Comparison of ENCODE assay signal across 8 cellular contexts in genomic region chr2:241507430-241508239, GRCh38. TPM values are rescaled to one million over a fixed set of nuclear protein-coding genes. Genes with fewer than 3 reads are reported as not detected.
DNase-seq lines count a peak whose midpoint lies in the region; ATAC-seq and TF ChIP-seq lines count a peak whose summit lies in the region.

No MANE protein-coding gene starts in this region.

- POLR2A ChIA-PET in RWPE1 (lab: Yijun Ruan, JAX; ENCODE audit: low non-redundant PET), result no interaction called here

- H3K4me1 ChIP-seq in iPS-15b (ENCODE audit: control insufficient read depth, insufficient read depth, low read length) (peaks cover 4% of the 10 kb centered on the region), spleen (peaks cover 25 to 58% (median 45%) of the 10 kb centered on the region in 6 donors)

- peak overlapping the region; percentile 83 for H3K4me3 ChIP-seq in astrocyte of the cerebellum (ENCODE audit: low read depth, low read length)
- H3K4me3 ChIP-seq in iPS-15b (ENCODE audit: low read depth, low read length), result peak overlapping the region; percentile 77
- H3K4me3 ChIP-seq in spleen, result peak overlapping the region; percentile 80 to 97 (median 86)

- DNase-seq in AG08395 (ENCODE audit: low spot score), result peak; percentile 59
- peak; percentile 57 for DNase-seq in RWPE1 (ENCODE audit: low spot score)
- no peak for DNase-seq in astrocyte of the cerebellum (ENCODE audit: low read depth)
- DNase-seq in spleen, result peak; percentile 91
- no peak for DNase-seq in superior temporal gyrus (ENCODE audit: extremely low spot score)

- peak overlapping the region; percentile 70 for H3K9ac ChIP-seq in iPS-15b (ENCODE audit: low read depth, low read length)

- H3K36me3 ChIP-seq in iPS-15b (ENCODE audit: control insufficient read depth, insufficient read depth, low read length) (peaks cover 10% of the 10 kb centered on the region), spleen (peaks cover 0 to 13% (median 0%) of the 10 kb centered on the region in 6 donors)

- H3K27me3 ChIP-seq in iPS-15b (ENCODE audit: control insufficient read depth, insufficient read depth, low read length) (peaks cover 7% of the 10 kb centered on the region), spleen (replicated peaks in 1 of 7) (peaks cover 0 to 8% (median 0%) of the 10 kb centered on the region in 7 donors)

- ATAC-seq in GM18511 (IDR thresholded peaks at IDR 0.05; ENCODE audit: unreplicated experiment), result peak; percentile 27
- peak; percentile 16 for ATAC-seq in HG03045 (IDR thresholded peaks at IDR 0.05; ENCODE audit: unreplicated experiment)

- TF ChIP-seq CTCF in RWPE1 (conservative IDR thresholded peaks at IDR 0.05; ENCODE audit: low read depth), result no peak
- no peak for TF ChIP-seq CTCF in astrocyte of the cerebellum (IDR thresholded peaks at IDR 0.05; ENCODE audit: low read depth, low read length, missing control alignments)
- peak in 3 of 11 experiments; percentile 5 to 37 (median 36) for TF ChIP-seq CTCF in spleen (IDR thresholded peaks at IDR 0.05 in 8 of 11, conservative IDR thresholded peaks at IDR 0.05 in 3 of 11)

- H3K27ac ChIP-seq in RWPE1, result peak overlapping the region; percentile 85
- peak overlapping the region; percentile 78 to 92 (median 89) for H3K27ac ChIP-seq in spleen

- CTCF ChIA-PET in RWPE1 (lab: Yijun Ruan, JAX), result interaction anchor here (0.6 to 1.4 kb wide), 3 partner anchors 91 to 383 kb away, joined by 3 to 6 read pairs (median 4); no protein-coding TSS in a partner anchor

- WGBS in spleen, 5 donors, result 2 to 16% (median 3%) methylated on average over 10 to 67 of the region's 67 CpGs

- intact Hi-C loops in spleen (cut with DNase I; ENCODE audit: low total_unique reads), result no loop called here

- in situ Hi-C loops in astrocyte of the cerebellum (cut with HindIII; ENCODE audit: low sequenced_read_pairs), result no loop called here

- TF ChIP-seq POLR2A in spleen (IDR thresholded peaks at IDR 0.05), result no peak

- H3K9me3 ChIP-seq in iPS-15b (ENCODE audit: control insufficient read depth, insufficient read depth, low read length) (no peaks in the 10 kb centered on the region), spleen (no peaks in the 10 kb centered on the region)

RNA-seq across cellular contexts. Expression of gene STK25, which starts 0.7 kb away (rescaled TPM):
- 100 to 1,000 TPM; 127 to 217 (median 167) TPM for total RNA-seq in spleen
- polyA plus RNA-seq in spleen, result 100 to 1,000 TPM; 133 to 254 (median 213) TPM

RNA-seq across cellular contexts. Expression of gene BOK, which starts 50.9 kb away (rescaled TPM):
- 10 to 100 TPM in 4 of 7 donors, 1 to 10 TPM in 3; 6.5 to 19.4 (median 13.0) TPM for total RNA-seq in spleen
- polyA plus RNA-seq in spleen, result 1 to 10 TPM; 3.0 to 7.2 (median 4.5) TPM

Comparison
In these comparisons a context has a peak if more than half of its experiments do, and no peak if none do; other contexts are left out.
1. DNase-seq: peak in AG08395 (single experiment), RWPE1 (single experiment) and spleen (single experiment); none in astrocyte of the cerebellum (single experiment) and superior temporal gyrus (single experiment).
2. Peak in every context shown above with its lines, with median percentiles within 50 percentile points of each other: H3K4me3 ChIP-seq.